Comparison of ENCODE assay signal across 8 cellular contexts in genomic region chr9:126914458-126915280, GRCh38.
DNase-seq lines count a peak whose midpoint lies in the region; ATAC-seq and TF ChIP-seq lines count a peak whose summit lies in the region.

Gene RALGPS1, plus strand, starts transcription at chr9:126914782. Its CDS starts 47,508 bp downstream, at chr9:126962290.

- no peaks in the 10 kb centered on the region for H4K20me1 ChIP-seq in OCI-LY1 (ENCODE audit: insufficient read depth, low read length)

- no peaks in the 10 kb centered on the region for H3K9me3 ChIP-seq in OCI-LY1 (ENCODE audit: low read length)

- H3K36me3 ChIP-seq in OCI-LY1 (ENCODE audit: insufficient read depth, low read length), result no peaks in the 10 kb centered on the region

- peak; percentile 96 for ATAC-seq in GM21528 (IDR thresholded peaks at IDR 0.05; ENCODE audit: low FRiP score, unreplicated experiment)

- H3K79me2 ChIP-seq in OCI-LY1 (ENCODE audit: insufficient read depth, low read length), result no peaks in the 10 kb centered on the region

- no peak for TF ChIP-seq CTCF in OCI-LY1 (IDR thresholded peaks at IDR 0.05; ENCODE audit: low read length)

- peak within 1 kb of the TSS; percentile 60 for H3K4me3 ChIP-seq in OCI-LY1 (ENCODE audit: low read depth, low read length, poor library complexity, severe bottlenecking)

- DNase-seq in DMS 273 (lab: John Stamatoyannopoulos, UW; ENCODE audit: unreplicated experiment), result peak; percentile 97
- DNase-seq in HuH-7.5 (ENCODE audit: low spot score), result peak; percentile 96
- peak; percentile 72 for DNase-seq in activated T-cell treated with anti-CD3 and anti-CD28 coated beads for 1 hour (ENCODE audit: low read depth)
- peak; percentile 98 for DNase-seq in epidermal melanocyte (ENCODE audit: insufficient read length, low spot score)
- DNase-seq in midbrain (lab: John Stamatoyannopoulos, UW), result peak; percentile 97
- peak; percentile 73 to 82 for DNase-seq in stimulated activated CD8-positive, alpha-beta memory T cell treated with anti-CD3 and anti-CD28 coated beads, Interleukin-15, amount 100 ng/mL, for 4 hours (ENCODE audit: low read depth in 2 of 2)

- peak within 1 kb of the TSS; percentile 31; the same call in 1 of the 2 replicates for H3K9ac ChIP-seq in OCI-LY1 (ENCODE audit: low read length)

- peak within 1 kb of the TSS; percentile 75 for H3K4me2 ChIP-seq in OCI-LY1 (ENCODE audit: low read length)

- no peaks in the 10 kb centered on the region for H3K27me3 ChIP-seq in OCI-LY1 (ENCODE audit: insufficient read depth, low read length)

- H2AFZ ChIP-seq in OCI-LY1 (ENCODE audit: low read length), result no peak within 1 kb of the TSS

- no peaks in the 10 kb centered on the region for H3F3A ChIP-seq in OCI-LY1 (ENCODE audit: insufficient read depth, low read length)

- no peak within 1 kb of the TSS for H3K27ac ChIP-seq in OCI-LY1 (ENCODE audit: low read depth, low read length, poor library complexity, severe bottlenecking)

- H3K9me2 ChIP-seq in OCI-LY1 (ENCODE audit: low read depth, low read length), result no peaks in the 10 kb centered on the region

- peaks cover 13% of the 10 kb centered on the region for H3K4me1 ChIP-seq in OCI-LY1 (ENCODE audit: insufficient read depth, low read length, severe bottlenecking)
